In the genomic region with DNA sequence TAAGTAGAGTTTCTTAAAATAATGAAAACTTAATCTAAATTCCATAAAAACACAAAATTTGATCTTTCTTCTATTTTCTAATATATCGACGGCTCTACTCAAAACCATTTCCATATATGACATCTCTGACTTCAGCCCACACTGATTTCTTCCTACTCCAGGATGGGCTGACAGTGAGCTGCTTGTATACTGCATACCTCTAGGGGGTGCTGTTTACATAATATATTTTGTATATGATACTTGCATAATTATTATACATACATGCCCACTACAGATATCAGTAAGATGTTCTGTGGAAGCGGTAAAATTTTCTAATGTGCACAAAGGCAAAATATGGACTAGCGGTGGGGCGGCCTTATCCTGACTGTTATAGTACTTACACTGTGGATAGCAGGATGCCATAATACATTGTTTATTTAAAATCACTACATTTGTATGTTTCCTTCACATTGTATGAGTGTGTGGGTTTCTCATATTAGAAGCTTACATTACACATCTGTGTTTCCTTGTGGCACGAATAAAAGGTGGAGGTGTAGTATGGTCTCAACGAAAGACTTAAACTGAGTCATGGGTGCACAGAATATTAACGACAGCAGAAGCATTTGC, we compare ENCODE assay signal across 8 cellular contexts.
A peak's percentile ranks its signal among the peaks of the same experiment; 100 is the strongest.
DNase-seq lines count a peak whose midpoint lies in the region; ATAC-seq and TF ChIP-seq lines count a peak whose summit lies in the region.

No MANE protein-coding gene starts in this region.

- peak; percentile 60 for TF ChIP-seq CTCF in AG10803 (conservative IDR thresholded peaks at IDR 0.05; ENCODE audit: low read length)
- peak; percentile 21 to 58 (median 37) for TF ChIP-seq CTCF in adrenal gland (IDR thresholded peaks at IDR 0.05)
- peak; percentile 53 for TF ChIP-seq CTCF in lower lobe of right lung (IDR thresholded peaks at IDR 0.05)

- H3K36me3 Mint-ChIP-seq in activated naive CD4-positive, alpha-beta T cell treated with anti-CD3 and anti-CD28 coated beads, Interleukin-2, amount 10 ng/mL, durations not matched to agents 7 days and 5 days = no peaks in the 10 kb centered on the region

- CTCF ChIA-PET in activated naive CD4-positive, alpha-beta T cell treated with anti-CD3 and anti-CD28 coated beads, Interleukin-2, amount 10 ng/mL, durations not matched to agents 7 days and 5 days (lab: Charles Lee) = interaction anchor here (0.7 to 1.7 kb wide), 3 partner anchors 9 to 19 kb away, joined by 3 to 4 read pairs (median 3); no protein-coding TSS in a partner anchor

- DNase-seq in AG10803 (ENCODE audit: low read depth) = peak; percentile 9
- DNase-seq in NCI-H2029 treated with DMSO at 0.1 percent for 48 hours (lab: John Stamatoyannopoulos, UW) = peak; percentile 14
- no peak for DNase-seq in adrenal gland
- no peak for DNase-seq in lower lobe of right lung
- DNase-seq in activated naive CD4-positive, alpha-beta T cell treated with anti-CD3 and anti-CD28 coated beads, Interleukin-2, amount 10 ng/mL, durations not matched to agents 7 days and 5 days = no peak

- intact Hi-C loops in adrenal gland (cut with DNase I) (no loop called here), lower lobe of right lung (cut with DNase I) (no loop called here)

- H3K4me1 ChIP-seq in adrenal gland (replicated peaks in 1 of 2) (no peaks in the 10 kb centered on the region), lower lobe of right lung (no peaks in the 10 kb centered on the region)

- no peaks in the 10 kb centered on the region for H3K9me3 Mint-ChIP-seq in activated naive CD4-positive, alpha-beta T cell treated with anti-CD3 and anti-CD28 coated beads, Interleukin-2, amount 10 ng/mL, durations not matched to agents 7 days and 5 days

- ATAC-seq in GM18858 (IDR thresholded peaks at IDR 0.05; ENCODE audit: unreplicated experiment) (peak; percentile 94), HG02981 (IDR thresholded peaks at IDR 0.05; ENCODE audit: unreplicated experiment) (peak; percentile 93), lower lobe of right lung (peak in 1 of 2 donors; percentile 51), HG03108 (IDR thresholded peaks at IDR 0.05; ENCODE audit: unreplicated experiment) (no peak)

- H3K36me3 ChIP-seq in adrenal gland (replicated peaks in 1 of 2) (no peaks in the 10 kb centered on the region), lower lobe of right lung (no peaks in the 10 kb centered on the region)

- H3K4me1 Mint-ChIP-seq in activated naive CD4-positive, alpha-beta T cell treated with anti-CD3 and anti-CD28 coated beads, Interleukin-2, amount 10 ng/mL, durations not matched to agents 7 days and 5 days = no peaks in the 10 kb centered on the region

- no peaks in the 10 kb centered on the region for H3K27me3 Mint-ChIP-seq in activated naive CD4-positive, alpha-beta T cell treated with anti-CD3 and anti-CD28 coated beads, Interleukin-2, amount 10 ng/mL, durations not matched to agents 7 days and 5 days

- no peaks in the 10 kb centered on the region for H3K9me3 ChIP-seq in adrenal gland (replicated peaks in 1 of 3)
- no peaks in the 10 kb centered on the region for H3K9me3 ChIP-seq in lower lobe of right lung

- no peaks in the 10 kb centered on the region for H3K27me3 ChIP-seq in adrenal gland
- H3K27me3 ChIP-seq in lower lobe of right lung (ENCODE audit: low read depth) = no peaks in the 10 kb centered on the region

- 56 to 64% (median 62%) methylated on average over 8 of the region's 8 CpGs for WGBS in adrenal gland, 4 donors

- no peak for TF ChIP-seq POLR2A in adrenal gland (IDR thresholded peaks at IDR 0.05)

- no peak overlapping the region for H3K4me3 Mint-ChIP-seq in activated naive CD4-positive, alpha-beta T cell treated with anti-CD3 and anti-CD28 coated beads, Interleukin-2, amount 10 ng/mL, durations not matched to agents 7 days and 5 days

- H3K27ac ChIP-seq in adrenal gland (no peak overlapping the region), lower lobe of right lung (no peak overlapping the region)

- H3K27ac Mint-ChIP-seq in activated naive CD4-positive, alpha-beta T cell treated with anti-CD3 and anti-CD28 coated beads, Interleukin-2, amount 10 ng/mL, durations not matched to agents 7 days and 5 days = no peak overlapping the region

- H3K4me3 ChIP-seq in AG10803 (ENCODE audit: low read length) (no peak overlapping the region), adrenal gland (no peak overlapping the region), lower lobe of right lung (no peak overlapping the region)

Comparison
In these comparisons a context has a peak if more than half of its experiments do, and no peak if none do; other contexts are left out.
1. DNase-seq: peak in AG10803 (single experiment) and NCI-H2029 treated with DMSO at 0.1 percent for 48 hours (single experiment); none in adrenal gland (0 of 7), lower lobe of right lung (single experiment) and activated naive CD4-positive, alpha-beta T cell treated with anti-CD3 and anti-CD28 coated beads, Interleukin-2, amount 10 ng/mL, durations not matched to agents 7 days and 5 days (single experiment).
2. Peak in every context shown above with its lines, with median percentiles within 50 percentile points of each other: CTCF ChIP-seq.